14 cellular contexts compared by ENCODE assay signal in genomic region chr19:39111593-39112199, GRCh38. TPM values are rescaled to one million over a fixed set of nuclear protein-coding genes. Genes with fewer than 3 reads are reported as not detected.
DNase-seq lines count a peak whose midpoint lies in the region; ATAC-seq and TF ChIP-seq lines count a peak whose summit lies in the region.
"Had no signal": no experiment of that assay in that cellular context is flagged by ENCODE, and none has a peak within 500 bp of the region (broad histone marks: within the 10 kb centered on the region; RNA-seq: fewer than 3 reads in every experiment).

No MANE protein-coding gene starts in this region.

- no peak for ATAC-seq in GM21515 (IDR thresholded peaks at IDR 0.05; ENCODE audit: unreplicated experiment)

- H3K4me3 ChIP-seq in neural progenitor cell, result no peak overlapping the region

- peak overlapping the region; percentile 82 for H3K27ac Mint-ChIP-seq in MCF 10A (ENCODE audit: low read depth, unreplicated experiment)
- no peak overlapping the region for H3K27ac Mint-ChIP-seq in neural progenitor cell
- H3K27ac Mint-ChIP-seq: activated naive CD8-positive, alpha-beta T cell had no signal

- in situ Hi-C loops in G401 (cut with HindIII; ENCODE audit: low sequenced_read_pairs), result no loop called here

- H3K9me3 ChIP-seq in neural progenitor cell (ENCODE audit: low read depth), result no peaks in the 10 kb centered on the region

- H3K9ac ChIP-seq in neural progenitor cell, result no peak overlapping the region

- H3K9me3 Mint-ChIP-seq in MCF 10A (ENCODE audit: unreplicated experiment) (no peaks in the 10 kb centered on the region), neural progenitor cell (no peaks in the 10 kb centered on the region)
- H3K9me3 Mint-ChIP-seq: CD4-positive, alpha-beta memory T cell had no signal

- H4K20me1 ChIP-seq in neural progenitor cell (ENCODE audit: low read depth), result no peaks in the 10 kb centered on the region

- DNase-seq in G401 (ENCODE audit: low spot score), result peak; percentile 24
- peak; percentile 68 for DNase-seq in NCI-H226
- peak; percentile 81 for DNase-seq in MCF 10A (ENCODE audit: unreplicated experiment)
- DNase-seq in neural progenitor cell (ENCODE audit: low spot score), result no peak
- DNase-seq in NOMO-1 treated with dmso at 0.1 percent for 144 hours (lab: John Stamatoyannopoulos, UW; ENCODE audit: unreplicated experiment), result no peak
- no peak for DNase-seq in UCSD-AML1 (lab: John Stamatoyannopoulos, UW; ENCODE audit: unreplicated experiment)
- DNase-seq: CD4-positive, alpha-beta memory T cell; cerebellar nuclear complex; midbrain; NCI-H446 treated with DMSO at 0.1 percent for 48 hours; SHP77 treated with DMSO at 0.1 percent for 48 hours had no signal

- H3K4me3 Mint-ChIP-seq in MCF 10A (ENCODE audit: unreplicated experiment) (no peak overlapping the region), neural progenitor cell (no peak overlapping the region)
- H3K4me3 Mint-ChIP-seq: activated naive CD8-positive, alpha-beta T cell; CD4-positive, alpha-beta memory T cell had no signal

- no peak overlapping the region for H3K27ac ChIP-seq in neural progenitor cell

- H3K27me3 Mint-ChIP-seq in MCF 10A (ENCODE audit: insufficient read depth, unreplicated experiment) (no peaks in the 10 kb centered on the region), neural progenitor cell (ENCODE audit: insufficient read depth, low read depth) (peaks cover 13% of the 10 kb centered on the region)

- no peaks in the 10 kb centered on the region for H3F3A ChIP-seq in neural progenitor cell (ENCODE audit: low read depth)

- no peaks in the 10 kb centered on the region for H3K27me3 ChIP-seq in neural progenitor cell

- intact Hi-C loops in MCF 10A (cut with micrococcal nuclease), result loop anchor here (2.0 to 5.0 kb wide), 2 partner anchors 149 to 301 kb away; partner anchors contain the start of gene PLEKHG2

- TF ChIP-seq CTCF in MCF 10A (IDR thresholded peaks at IDR 0.05; ENCODE audit: unreplicated experiment) (no peak), neural progenitor cell (IDR thresholded peaks at IDR 0.05) (no peak)

- CTCF ChIA-PET in MCF 10A (lab: Yijun Ruan, JAX), result interaction anchor here (0.7 to 6.0 kb wide), 13 partner anchors 11 to 731 kb away, joined by 3 to 65 read pairs (median 3); partner anchors contain the start of genes FAM98C and PAK4

- H3K36me3 Mint-ChIP-seq in MCF 10A (ENCODE audit: insufficient read depth, unreplicated experiment) (no peaks in the 10 kb centered on the region), neural progenitor cell (no peaks in the 10 kb centered on the region)
- H3K36me3 Mint-ChIP-seq: activated naive CD8-positive, alpha-beta T cell; CD4-positive, alpha-beta memory T cell had no signal

- no peaks in the 10 kb centered on the region for H3K4me1 ChIP-seq in neural progenitor cell

- no peaks in the 10 kb centered on the region for H3K79me2 ChIP-seq in neural progenitor cell (ENCODE audit: low read depth)

- H2AFZ ChIP-seq in neural progenitor cell (replicated peaks), result peak overlapping the region; percentile 17

- no peak overlapping the region for H3K4me2 ChIP-seq in neural progenitor cell

- H3K4me1 Mint-ChIP-seq in MCF 10A (ENCODE audit: insufficient read depth, unreplicated experiment) (peaks cover 30% of the 10 kb centered on the region), neural progenitor cell (peaks cover 5% of the 10 kb centered on the region)

- H3K36me3 ChIP-seq in neural progenitor cell, result no peaks in the 10 kb centered on the region

- POLR2A ChIA-PET in MCF 10A (lab: Yijun Ruan, JAX), result interaction anchor here (0.6 to 2.1 kb wide), 17 partner anchors 10 to 709 kb away, joined by 3 to 11 read pairs (median 4); partner anchors contain the start of genes EID2, FAM98C, MRPS12 and PAK4

- no TSS peak for BruUV-seq in MCF 10A (replicated peaks; lab: Mats Ljungman, UMichigan)

RNA-seq across cellular contexts. Expression of gene PAK4, which starts 13.9 kb away (rescaled TPM):
- total RNA-seq in G401 (2014; rRNA removed; shearing (Covaris generic)), result 12.8 and 15.3 TPM in 2 replicates
- total RNA-seq in MCF 10A (2022) (28.4 and 29.5 TPM in 2 replicates), neural progenitor cell (ENCODE audit: low replicate concordance) (9.7 and 34.3 TPM in 2 replicates)

RNA-seq across cellular contexts. Expression of gene ACP7, which starts 27.5 kb away (rescaled TPM):
- total RNA-seq in G401 (2014; rRNA removed; shearing (Covaris generic)), result not detected in 2 replicates
- not detected in 2 replicates for total RNA-seq in MCF 10A (2022)
- total RNA-seq in neural progenitor cell (ENCODE audit: low replicate concordance), result 0.22 TPM in 1 of 2 replicates, not detected in the other
- total RNA-seq: right cardiac atrium had no signal

Comparison
In these comparisons a context has a peak if more than half of its experiments do, and no peak if none do; other contexts are left out.
1. DNase-seq: peak in G401 (single experiment), NCI-H226 (single experiment) and MCF 10A (single experiment); none in neural progenitor cell (single experiment), NOMO-1 treated with dmso at 0.1 percent for 144 hours (single experiment) and UCSD-AML1 (single experiment).